Comparison of ENCODE assay signal across 8 cellular contexts in the genomic region with DNA sequence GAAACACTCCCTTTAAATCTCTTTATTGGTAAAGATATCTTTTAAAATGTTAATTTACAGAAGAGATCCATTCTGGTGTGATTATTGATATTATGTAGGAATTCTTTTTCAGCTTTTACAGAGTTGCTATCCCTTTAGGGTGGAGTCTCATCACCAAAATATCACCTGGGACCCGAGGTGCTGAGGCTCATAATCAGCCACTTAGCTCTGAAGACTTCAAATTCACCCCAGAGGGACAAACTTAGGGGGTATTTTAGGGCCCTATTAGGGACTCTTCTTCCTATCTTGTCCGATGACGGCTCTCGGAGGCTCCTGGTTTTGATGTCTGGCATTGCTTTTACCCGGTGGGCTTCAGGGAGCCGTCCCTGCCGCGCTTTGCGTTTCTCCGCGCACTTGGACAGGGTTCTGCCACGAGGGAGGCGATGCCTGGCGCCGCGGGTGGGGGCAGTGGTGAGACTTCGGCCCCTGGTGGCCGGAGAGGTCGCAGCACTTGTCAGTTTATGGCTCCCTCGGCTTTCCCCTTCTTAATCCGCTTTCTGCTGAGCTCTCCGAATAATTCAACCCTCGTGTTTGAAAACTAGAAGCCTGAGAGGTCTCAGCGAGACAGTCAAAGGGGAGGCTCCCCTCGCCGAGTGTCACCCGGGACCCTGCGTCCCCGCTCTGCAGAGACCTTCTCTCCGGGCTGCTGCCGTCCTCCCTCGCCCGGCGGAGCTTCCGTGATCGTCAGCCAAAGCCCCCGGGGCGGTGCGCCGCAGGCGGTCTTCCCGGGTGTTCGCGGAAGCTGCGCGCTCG. TPM values are rescaled to one million over a fixed set of nuclear protein-coding genes. Genes with fewer than 3 reads are reported as not detected.
DNase-seq lines count a peak whose midpoint lies in the region; ATAC-seq and TF ChIP-seq lines count a peak whose summit lies in the region.

No MANE protein-coding gene starts in this region.

- intact Hi-C loops in Calu3 (cut with micrococcal nuclease; ENCODE audit: unreplicated experiment): loop anchor here (2.0 kb wide), 1 partner anchor 61 kb away; no protein-coding TSS in a partner anchor
- intact Hi-C loops in heart right ventricle (cut with DNase I): loop anchor here in 2 of 10 donors (5.0 kb wide), 1 partner anchor 60 kb away; no protein-coding TSS in a partner anchor
- intact Hi-C loops in posterior vena cava (cut with DNase I): loop anchor here in 1 of 2 donors (10.0 kb wide), 1 partner anchor 57 kb away; no protein-coding TSS in a partner anchor

- H3K4me1 Mint-ChIP-seq in Calu3 (ENCODE audit: low read depth, unreplicated experiment): no peaks in the 10 kb centered on the region
- peaks cover 4% of the 10 kb centered on the region for H3K4me1 Mint-ChIP-seq in activated naive CD8-positive, alpha-beta T cell treated with anti-CD3 and anti-CD28 coated beads, Interleukin-2, amount 10 ng/mL, durations not matched to agents 7 days and 5 days

- H3K27ac ChIP-seq in heart right ventricle: peak overlapping the region; percentile 64 to 94 (median 88)
- H3K27ac ChIP-seq in upper lobe of left lung: peak overlapping the region; percentile 43 to 69 (median 64)

- peaks cover 13% of the 10 kb centered on the region for H3K27me3 Mint-ChIP-seq in Calu3 (ENCODE audit: unreplicated experiment)
- peaks cover 43% of the 10 kb centered on the region for H3K27me3 Mint-ChIP-seq in activated naive CD8-positive, alpha-beta T cell treated with anti-CD3 and anti-CD28 coated beads, Interleukin-2, amount 10 ng/mL, durations not matched to agents 7 days and 5 days

- H3K4me1 ChIP-seq in heart right ventricle: peaks cover 4 to 87% (median 36%) of the 10 kb centered on the region in 9 donors
- H3K4me1 ChIP-seq in upper lobe of left lung: peaks cover 0 to 11% (median 4%) of the 10 kb centered on the region in 4 donors

- H3K36me3 ChIP-seq in heart right ventricle (no peaks in the 10 kb centered on the region), upper lobe of left lung (no peaks in the 10 kb centered on the region)

- H3K27ac Mint-ChIP-seq in Calu3 (ENCODE audit: unreplicated experiment): no peak overlapping the region
- H3K27ac Mint-ChIP-seq in activated naive CD8-positive, alpha-beta T cell treated with anti-CD3 and anti-CD28 coated beads, Interleukin-2, amount 10 ng/mL, durations not matched to agents 7 days and 5 days: peak overlapping the region; percentile 82

- TF ChIP-seq CTCF in Calu3 (IDR thresholded peaks at IDR 0.05; ENCODE audit: unreplicated experiment): peak; percentile 75
- peak; percentile 62 to 96 (median 86) for TF ChIP-seq CTCF in heart right ventricle (IDR thresholded peaks at IDR 0.05)
- TF ChIP-seq CTCF in upper lobe of left lung (IDR thresholded peaks at IDR 0.05): peak; percentile 70 to 96 (median 80)

- POLR2A ChIA-PET in activated naive CD8-positive, alpha-beta T cell treated with anti-CD3 and anti-CD28 coated beads, Interleukin-2, amount 10 ng/mL, durations not matched to agents 7 days and 5 days (lab: Charles Lee): interaction anchor here (0.6 to 1.5 kb wide), 5 partner anchors 62 to 367 kb away, joined by 3 to 6 read pairs (median 3); a partner anchor contains a TSS

- no TSS peak for BruUV-seq in Calu3 (replicated peaks; lab: Mats Ljungman, UMichigan)

- H3K4me3 Mint-ChIP-seq in Calu3 (ENCODE audit: low read depth, unreplicated experiment): peak overlapping the region; percentile 81
- peak overlapping the region; percentile 90 for H3K4me3 Mint-ChIP-seq in activated naive CD8-positive, alpha-beta T cell treated with anti-CD3 and anti-CD28 coated beads, Interleukin-2, amount 10 ng/mL, durations not matched to agents 7 days and 5 days

- H3K9me3 Mint-ChIP-seq in Calu3 (ENCODE audit: low read depth, unreplicated experiment): no peaks in the 10 kb centered on the region
- no peaks in the 10 kb centered on the region for H3K9me3 Mint-ChIP-seq in activated naive CD8-positive, alpha-beta T cell treated with anti-CD3 and anti-CD28 coated beads, Interleukin-2, amount 10 ng/mL, durations not matched to agents 7 days and 5 days

- TF ChIP-seq EP300 in upper lobe of left lung (IDR thresholded peaks at IDR 0.05): no peak

- WGBS in heart right ventricle, 2 donors: 1% methylated on average over 47 of the region's 47 CpGs
- WGBS in upper lobe of left lung, 2 donors: 0 to 3% methylated on average over 12 to 38 of the region's 47 CpGs

- peaks cover 10% of the 10 kb centered on the region for H3K36me3 Mint-ChIP-seq in Calu3 (ENCODE audit: insufficient read depth, unreplicated experiment)
- H3K36me3 Mint-ChIP-seq in activated naive CD8-positive, alpha-beta T cell treated with anti-CD3 and anti-CD28 coated beads, Interleukin-2, amount 10 ng/mL, durations not matched to agents 7 days and 5 days: no peaks in the 10 kb centered on the region

- no peak for TF ChIP-seq POLR2A in upper lobe of left lung (IDR thresholded peaks at IDR 0.05)

- peak; percentile 100 for ATAC-seq in GM19455 (IDR thresholded peaks at IDR 0.05; ENCODE audit: unreplicated experiment)
- peak; percentile 95 for ATAC-seq in HG03565 (IDR thresholded peaks at IDR 0.05; ENCODE audit: unreplicated experiment)
- ATAC-seq in activated naive CD8-positive, alpha-beta T cell treated with anti-CD3 and anti-CD28 coated beads, Interleukin-2, amount 10 ng/mL, durations not matched to agents 7 days and 5 days (ENCODE audit: low read depth): peak; percentile 93
- ATAC-seq in heart right ventricle: peak; percentile 77 to 90 (median 86)
- peak; percentile 87 to 97 for ATAC-seq in upper lobe of left lung (ENCODE audit: low FRiP score in 2 of 2)

- DNase-seq in Calu3: peak; percentile 76
- DNase-seq in SKM-1 treated with dmso at 0.1 percent for 144 hours (lab: John Stamatoyannopoulos, UW; ENCODE audit: unreplicated experiment): peak; percentile 69
- DNase-seq in activated naive CD8-positive, alpha-beta T cell treated with anti-CD3 and anti-CD28 coated beads, Interleukin-2, amount 10 ng/mL, durations not matched to agents 7 days and 5 days: peak; percentile 83
- DNase-seq in heart right ventricle: peak; percentile 69 to 75
- peak; percentile 92 for DNase-seq in posterior vena cava (ENCODE audit: low spot score)
- peak; percentile 62 to 94 for DNase-seq in upper lobe of left lung

- H3K27me3 ChIP-seq in heart right ventricle (no peaks in the 10 kb centered on the region), upper lobe of left lung (peaks cover 0 to 5% (median 0%) of the 10 kb centered on the region in 4 donors)

- H3K4me3 ChIP-seq in heart right ventricle (peak overlapping the region; percentile 26 to 70 (median 61)), upper lobe of left lung (peak overlapping the region; percentile 8 to 67 (median 48))

- H3K9me3 ChIP-seq in heart right ventricle: no peaks in the 10 kb centered on the region
- no peaks in the 10 kb centered on the region for H3K9me3 ChIP-seq in upper lobe of left lung

- CTCF ChIA-PET in Calu3 (lab: Charles Lee): interaction anchor here (0.5 to 1.5 kb wide), 7 partner anchors 14 to 665 kb away, joined by 3 to 10 read pairs (median 3); no protein-coding TSS in a partner anchor

RNA-seq across cellular contexts. Expression of a gene that starts 27.8 kb away (rescaled TPM):
- total RNA-seq in Calu3 (2022): 0.07 TPM in 1 of 2 replicates, not detected in the other
- under 1 TPM; 0.06 to 0.17 TPM for total RNA-seq in activated naive CD8-positive, alpha-beta T cell treated with anti-CD3 and anti-CD28 coated beads, Interleukin-2, amount 10 ng/mL, durations not matched to agents 7 days and 5 days
- total RNA-seq in heart right ventricle: 100 to 1,000 TPM in 8 of 10 donors, 10 to 100 TPM in 2; 69.4 to 186 (median 145) TPM
- polyA plus RNA-seq in heart right ventricle: 10 to 100 TPM; 10.1 to 61.9 TPM
- total RNA-seq in posterior vena cava: 1 to 10 TPM; 2.0 to 3.0 TPM
- 1 to 10 TPM in 3 of 6 donors, under 1 TPM in 3; 0.11 to 7.5 (median 1.5) TPM for total RNA-seq in upper lobe of left lung

Comparison
In these comparisons a context has a peak if more than half of its experiments do, and no peak if none do; other contexts are left out.
1. Peak in every context shown above with its lines: DNase-seq, ATAC-seq, H3K4me3 ChIP-seq and H3K27ac ChIP-seq.
2. RNA of a gene that starts 27.8 kb away (total RNA-seq): 69.4 to 186 TPM in heart right ventricle; 2.0 to 3.0 TPM in posterior vena cava, 0.11 to 7.5 TPM in upper lobe of left lung, 0.06 to 0.17 TPM in activated naive CD8-positive, alpha-beta T cell treated with anti-CD3 and anti-CD28 coated beads, Interleukin-2, amount 10 ng/mL, durations not matched to agents 7 days and 5 days and 0.07 TPM in Calu3; every median in the first group is over 4 times any median in the second.